Comparison of ENCODE assay signal across 31 cellular contexts in the genomic region with DNA sequence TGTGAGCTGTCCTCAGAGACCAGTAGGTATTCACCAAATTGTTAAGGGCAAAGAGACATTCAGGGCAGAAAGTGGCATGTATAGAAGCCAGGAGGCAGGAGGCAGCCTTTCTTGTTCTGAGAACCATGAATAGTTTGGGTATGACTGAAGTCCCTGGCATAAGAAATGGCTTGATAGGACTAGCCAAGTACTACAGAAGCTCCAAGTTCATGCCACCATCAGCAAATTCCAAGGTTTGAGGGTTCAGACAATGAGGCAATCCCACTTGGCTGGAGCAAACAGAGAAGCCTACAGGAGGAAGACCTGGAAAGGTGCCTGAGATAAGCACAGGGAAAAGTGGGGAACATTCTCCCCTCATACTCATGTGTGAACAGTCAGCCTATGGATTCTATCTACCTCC.
"Had no signal": no experiment of that assay in that cellular context is flagged by ENCODE, and none has a peak within 500 bp of the region (broad histone marks: within the 10 kb centered on the region; RNA-seq: fewer than 3 reads in every experiment).

No MANE protein-coding gene starts in this region.

- H3K79me2 ChIP-seq: parathyroid adenoma had no signal

- H3K4me1 ChIP-seq: esophagus squamous epithelium, lower lobe of right lung, parathyroid adenoma, right lobe of liver, suprapubic skin, transverse colon, vagina had no signal

- H3K9me3 ChIP-seq: esophagus squamous epithelium, lower lobe of right lung, mucosa of descending colon, neutrophil, right lobe of liver, suprapubic skin, transverse colon, vagina had no signal

- ATAC-seq: left colon; left ventricle myocardium superior; lower lobe of right lung; mucosa of descending colon; natural killer cell treated with Interleukin-12 subunit alpha and Interleukin-12 subunit beta and Interleukin-15 and Interleukin-18, amount 100 ng/mL, for 72 hours; stimulated activated naive CD8-positive, alpha-beta T cell treated with anti-CD3 and anti-CD28 coated beads, Interleukin-15, amount 100 ng/mL, for 72 hours had no signal

- H3K9me3 Mint-ChIP-seq: dendritic cell treated with granulocyte-macrophage colony-stimulating factor and Interleukin-4, amounts not matched to agents 40 ng/mL and 50 ng/mL, for 4 days; endodermal cell; immature natural killer cell; memory B cell; mesothelial cell of epicardium; naive B cell; natural killer cell treated with Interleukin-12 subunit alpha and Interleukin-12 subunit beta and Interleukin-15 and Interleukin-18, amount 100 ng/mL, for 72 hours; stimulated activated naive CD8-positive, alpha-beta T cell treated with anti-CD3 and anti-CD28 coated beads, Interleukin-15, amount 100 ng/mL, for 72 hours had no signal

- H3K27me3 ChIP-seq: esophagus squamous epithelium, neutrophil, right lobe of liver, suprapubic skin, transverse colon, vagina had no signal

- H3K4me3 Mint-ChIP-seq: dendritic cell treated with granulocyte-macrophage colony-stimulating factor and Interleukin-4, amounts not matched to agents 40 ng/mL and 50 ng/mL, for 4 days; endodermal cell; immature natural killer cell; memory B cell; mesothelial cell of epicardium; naive B cell; natural killer cell treated with Interleukin-12 subunit alpha and Interleukin-12 subunit beta and Interleukin-15 and Interleukin-18, amount 100 ng/mL, for 72 hours; neural crest cell; stimulated activated naive CD8-positive, alpha-beta T cell treated with anti-CD3 and anti-CD28 coated beads, Interleukin-15, amount 100 ng/mL, for 72 hours had no signal

- FAIRE-seq: colon, small intestine had no signal

- H2AFZ ChIP-seq: parathyroid adenoma had no signal

- H3K27ac ChIP-seq: esophagus squamous epithelium, lower lobe of right lung, neutrophil, parathyroid adenoma, right lobe of liver, suprapubic skin, transverse colon, vagina had no signal

- H3K27me3 Mint-ChIP-seq: dendritic cell treated with granulocyte-macrophage colony-stimulating factor and Interleukin-4, amounts not matched to agents 40 ng/mL and 50 ng/mL, for 4 days; memory B cell; naive B cell; natural killer cell treated with Interleukin-12 subunit alpha and Interleukin-12 subunit beta and Interleukin-15 and Interleukin-18, amount 100 ng/mL, for 72 hours; progenitor cell of endocrine pancreas; stimulated activated naive CD8-positive, alpha-beta T cell treated with anti-CD3 and anti-CD28 coated beads, Interleukin-15, amount 100 ng/mL, for 72 hours had no signal

- DNase-seq: effector CD8-positive, alpha-beta T cell; endodermal cell; esophagus squamous epithelium; foreskin melanocyte; hypothalamus; immature natural killer cell; islet precursor cell; kidney glomerular epithelial cell; left colon; left ventricle myocardium superior; lower lobe of right lung; mucosa of descending colon; naive B cell; right lobe of liver; small intestine; stimulated activated CD4-positive, alpha-beta T cell treated with anti-CD3 and anti-CD28 coated beads, Interleukin-15, amount 100 ng/mL, for 24 hours; stimulated activated CD4-positive, alpha-beta T cell treated with anti-CD3 and anti-CD28 coated beads, Interleukin-2, amount 100 ng/mL, for 48 hours; stimulated activated naive CD4-positive, alpha-beta T cell; stimulated activated naive CD8-positive, alpha-beta T cell treated with anti-CD3 and anti-CD28 coated beads, Interleukin-15, amount 100 ng/mL, for 72 hours; transverse colon had no signal

- H3K4me3 ChIP-seq: esophagus squamous epithelium, lower lobe of right lung, mucosa of descending colon, right lobe of liver, suprapubic skin, transverse colon, vagina had no signal

- H3K27ac Mint-ChIP-seq: dendritic cell treated with granulocyte-macrophage colony-stimulating factor and Interleukin-4, amounts not matched to agents 40 ng/mL and 50 ng/mL, for 4 days; endodermal cell; memory B cell; mesothelial cell of epicardium; natural killer cell treated with Interleukin-12 subunit alpha and Interleukin-12 subunit beta and Interleukin-15 and Interleukin-18, amount 100 ng/mL, for 72 hours; progenitor cell of endocrine pancreas; stimulated activated naive CD8-positive, alpha-beta T cell treated with anti-CD3 and anti-CD28 coated beads, Interleukin-15, amount 100 ng/mL, for 72 hours had no signal

- H3K4me1 Mint-ChIP-seq: endodermal cell, memory B cell, mesothelial cell of epicardium, neural crest cell had no signal

- H3K9ac ChIP-seq: parathyroid adenoma had no signal
